In the genomic region with DNA sequence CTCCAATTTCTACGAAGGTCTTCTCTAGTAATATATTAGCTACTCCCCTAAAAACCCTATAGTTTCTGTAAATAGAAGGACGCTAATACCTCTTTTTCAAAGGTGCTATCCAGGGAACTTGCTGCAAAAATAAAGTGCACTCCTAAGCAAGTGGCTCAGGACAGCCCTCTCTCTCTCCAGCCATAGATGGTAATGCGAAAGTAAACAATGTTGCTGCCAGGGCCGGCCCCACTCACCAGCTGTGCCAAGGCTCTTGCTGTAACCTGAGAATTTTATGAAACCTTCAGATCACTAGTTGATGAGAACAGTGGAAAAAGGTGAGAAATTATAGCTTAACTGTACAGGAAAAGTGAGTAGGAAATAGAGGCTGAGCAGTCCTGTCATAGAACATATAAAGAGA, we compare ENCODE assay signal across 13 cellular contexts. TPM values are rescaled to one million over a fixed set of nuclear protein-coding genes. Genes with fewer than 3 reads are reported as not detected.
A peak's percentile ranks its signal among the peaks of the same experiment; 100 is the strongest.
DNase-seq lines count a peak whose midpoint lies in the region; ATAC-seq and TF ChIP-seq lines count a peak whose summit lies in the region.
"Had no signal": no experiment of that assay in that cellular context is flagged by ENCODE, and none has a peak within 500 bp of the region (broad histone marks: within the 10 kb centered on the region; RNA-seq: fewer than 3 reads in every experiment).

No MANE protein-coding gene starts in this region.

- peaks cover 0 to 12% of the 10 kb centered on the region in 2 donors for H3K9me3 ChIP-seq in left lung
- H3K9me3 ChIP-seq: BE2C had no signal

- CTCF ChIA-PET in activated CD4-positive, alpha-beta memory T cell treated with anti-CD3 and anti-CD28 coated beads for 36 hours (lab: Charles Lee), result no interaction called here

- DNase-seq in ACHN (peak; percentile 21), M059J (ENCODE audit: low read depth) (peak; percentile 2), left lung (peak; percentile 61 to 78), activated T-cell treated with anti-CD3 and anti-CD28 coated beads for 4 hours (no peak)
- DNase-seq in stimulated activated CD4-positive, alpha-beta T cell treated with anti-CD3 and anti-CD28 coated beads, Interleukin-4, amount 100 ng/mL, for 4 hours, result no peak
- no peak for DNase-seq in activated CD4-positive, alpha-beta memory T cell treated with anti-CD3 and anti-CD28 coated beads for 36 hours
- DNase-seq: BE2C; endodermal cell; IMR-90; naive thymus-derived CD8-positive, alpha-beta T cell had no signal

- H3K27me3 ChIP-seq in left lung, result no peaks in the 10 kb centered on the region
- H3K27me3 ChIP-seq: BE2C had no signal

- peak; percentile 100 for ATAC-seq in left lung
- no peak for ATAC-seq in GM19463 (IDR thresholded peaks at IDR 0.05; ENCODE audit: unreplicated experiment)
- ATAC-seq: naive thymus-derived CD8-positive, alpha-beta T cell had no signal

- H3K4me3 ChIP-seq in left lung, result no peak overlapping the region
- H3K4me3 ChIP-seq: SK-N-MC had no signal

- H3K27ac Mint-ChIP-seq in activated CD4-positive, alpha-beta memory T cell treated with anti-CD3 and anti-CD28 coated beads for 36 hours, result no peak overlapping the region
- H3K27ac Mint-ChIP-seq: endodermal cell; naive thymus-derived CD8-positive, alpha-beta T cell had no signal

- H3K27me3 Mint-ChIP-seq in activated CD4-positive, alpha-beta memory T cell treated with anti-CD3 and anti-CD28 coated beads for 36 hours, result peaks cover 16% of the 10 kb centered on the region

- POLR2A ChIA-PET in activated CD4-positive, alpha-beta memory T cell treated with anti-CD3 and anti-CD28 coated beads for 36 hours (lab: Charles Lee), result no interaction called here

- H3K4me1 Mint-ChIP-seq in activated CD4-positive, alpha-beta memory T cell treated with anti-CD3 and anti-CD28 coated beads for 36 hours (ENCODE audit: low read depth), result no peaks in the 10 kb centered on the region
- H3K4me1 Mint-ChIP-seq: endodermal cell had no signal

- in situ Hi-C loops in ACHN (cut with HindIII; ENCODE audit: low pct_ligation_motif_present, low pct_unique_long_range_greater_than_20kb, low sequenced_read_pairs), result no loop called here

- intact Hi-C loops in left lung (cut with DNase I), result no loop called here
- intact Hi-C loops in activated CD4-positive, alpha-beta memory T cell treated with anti-CD3 and anti-CD28 coated beads for 36 hours (cut with micrococcal nuclease), result no loop called here

- H3K36me3 ChIP-seq in left lung, result no peaks in the 10 kb centered on the region
- H3K36me3 ChIP-seq: BE2C had no signal

- no peaks in the 10 kb centered on the region for H3K36me3 Mint-ChIP-seq in activated CD4-positive, alpha-beta memory T cell treated with anti-CD3 and anti-CD28 coated beads for 36 hours

- peaks cover 0 to 3% of the 10 kb centered on the region in 2 donors for H3K4me1 ChIP-seq in left lung
- H3K4me1 ChIP-seq: BE2C had no signal

- H3K27ac ChIP-seq in VCaP (peak overlapping the region; percentile 46), left lung (no peak overlapping the region)
- H3K27ac ChIP-seq: SK-N-MC had no signal

- H3K4me3 Mint-ChIP-seq in activated CD4-positive, alpha-beta memory T cell treated with anti-CD3 and anti-CD28 coated beads for 36 hours, result no peak overlapping the region
- H3K4me3 Mint-ChIP-seq: endodermal cell; naive thymus-derived CD8-positive, alpha-beta T cell had no signal

- peaks cover 5% of the 10 kb centered on the region for H3K9me3 Mint-ChIP-seq in activated CD4-positive, alpha-beta memory T cell treated with anti-CD3 and anti-CD28 coated beads for 36 hours

- TF ChIP-seq CTCF in VCaP (conservative IDR thresholded peaks at IDR 0.05) (no peak), left lung (IDR thresholded peaks at IDR 0.05) (no peak)

RNA-seq across cellular contexts. Expression of gene TAS2R39, which starts 10.9 kb away (rescaled TPM):
- not detected in 2 replicates for total RNA-seq in M059J (2014; rRNA removed; shearing (Covaris generic))
- not detected for total RNA-seq in left lung
- total RNA-seq in activated CD4-positive, alpha-beta memory T cell treated with anti-CD3 and anti-CD28 coated beads for 36 hours, result not detected
- total RNA-seq: endodermal cell; IMR-90; naive thymus-derived CD8-positive, alpha-beta T cell had no signal

RNA-seq across cellular contexts. Expression of gene PIP, which starts 40.5 kb away (rescaled TPM):
- total RNA-seq in M059J (2014; rRNA removed; shearing (Covaris generic)), result not detected in 2 replicates
- total RNA-seq in left lung, result 1 to 10 TPM in 1 of 2 donors, not detected in 1; 6.9 TPM
- not detected for total RNA-seq in activated CD4-positive, alpha-beta memory T cell treated with anti-CD3 and anti-CD28 coated beads for 36 hours
- total RNA-seq: endodermal cell; IMR-90; naive thymus-derived CD8-positive, alpha-beta T cell had no signal

RNA-seq across cellular contexts. Expression of gene TAS2R40, which starts 49.5 kb away (rescaled TPM):
- not detected in 2 replicates for total RNA-seq in M059J (2014; rRNA removed; shearing (Covaris generic))
- not detected for total RNA-seq in left lung
- not detected for total RNA-seq in activated CD4-positive, alpha-beta memory T cell treated with anti-CD3 and anti-CD28 coated beads for 36 hours
- total RNA-seq: endodermal cell; IMR-90; naive thymus-derived CD8-positive, alpha-beta T cell had no signal

Comparison
In these comparisons a context has a peak if more than half of its experiments do, and no peak if none do; other contexts are left out.
1. DNase-seq: peak in ACHN (single experiment), M059J (single experiment) and left lung (2 of 2); none in stimulated activated CD4-positive, alpha-beta T cell treated with anti-CD3 and anti-CD28 coated beads, Interleukin-4, amount 100 ng/mL, for 4 hours (0 of 2), activated CD4-positive, alpha-beta memory T cell treated with anti-CD3 and anti-CD28 coated beads for 36 hours (single experiment) and activated T-cell treated with anti-CD3 and anti-CD28 coated beads for 4 hours (single experiment).